8 cellular contexts compared by ENCODE assay signal in genomic region chr3:30681276-30682211, GRCh38.
A peak's percentile ranks its signal among the peaks of the same experiment; 100 is the strongest.
DNase-seq lines count a peak whose midpoint lies in the region; ATAC-seq lines count a peak whose summit lies in the region.

No MANE protein-coding gene starts in this region.

- peaks cover 41% of the 10 kb centered on the region for H3F3A ChIP-seq in GM23248 (ENCODE audit: insufficient read depth)

- WGBS in GM23248 (ENCODE audit: low coverage in 1 of 2, low lambda C conversion rate in 2 of 2, missing lambda C conversion rate in 2 of 2), 2 experiments = 14 to 20% methylated on average over 16 of the region's 16 CpGs
- WGBS in right cardiac atrium = 36% methylated on average over 16 of the region's 16 CpGs

- in situ Hi-C loops in GM23248 (cut with MboI) = no loop called here

- H3K79me2 ChIP-seq in GM23248 (ENCODE audit: insufficient read depth) = peaks cover 85% of the 10 kb centered on the region

- H3K9ac ChIP-seq in GM23248 = peak overlapping the region; percentile 32

- peak overlapping the region; percentile 35 for H2AFZ ChIP-seq in GM23248

- H3K4me3 Mint-ChIP-seq in activated T-helper 17 cell treated with anti-CD3 and anti-CD28 coated beads, Interleukin-2, amount 50 U/mL, for 72 hours = peak overlapping the region; percentile 73

- H3K9me2 ChIP-seq in GM23248 (ENCODE audit: insufficient read depth) = no peaks in the 10 kb centered on the region

- 0 out of 2 replicates have a peak overlapping the region, but pooled peaks have one; percentile 33 for H3K4me3 ChIP-seq in GM23248
- H3K4me3 ChIP-seq in right cardiac atrium (ENCODE audit: low read length) = no peak overlapping the region
- no peak overlapping the region for H3K4me3 ChIP-seq in skin epidermis

- DNase-seq in GM23248 = peak; percentile 60
- DNase-seq in right cardiac atrium = peak; percentile 74 to 87 (median 84)
- no peak for DNase-seq in mesenteric fat pad (ENCODE audit: low spot score)
- DNase-seq in SK-N-DZ (ENCODE audit: low spot score) = no peak

- intact Hi-C loops in right cardiac atrium (cut with DNase I) = loop anchor here (10.0 kb wide), 4 partner anchors 67 to 177 kb away; partner anchors contain the start of gene TGFBR2 (in 1 of the 4)

- H3K27ac Mint-ChIP-seq in activated T-helper 17 cell treated with anti-CD3 and anti-CD28 coated beads, Interleukin-2, amount 50 U/mL, for 72 hours = peak overlapping the region; percentile 83

- no peaks in the 10 kb centered on the region for H3K9me3 ChIP-seq in GM23248 (ENCODE audit: low read depth)
- H3K9me3 ChIP-seq in right cardiac atrium (ENCODE audit: control insufficient read depth, low read length) = no peaks in the 10 kb centered on the region

- peaks cover 3% of the 10 kb centered on the region for H3K9me3 Mint-ChIP-seq in activated T-helper 17 cell treated with anti-CD3 and anti-CD28 coated beads, Interleukin-2, amount 50 U/mL, for 72 hours

- H3K4me1 Mint-ChIP-seq in activated T-helper 17 cell treated with anti-CD3 and anti-CD28 coated beads, Interleukin-2, amount 50 U/mL, for 72 hours = peaks cover 72% of the 10 kb centered on the region

- H3K27ac ChIP-seq in GM23248 (peak overlapping the region; percentile 51), right cardiac atrium (ENCODE audit: low read length) (peak overlapping the region; percentile 93), skin epidermis (peak overlapping the region in 18 of 21 experiments; percentile 6 to 76 (median 62))

- H3K36me3 Mint-ChIP-seq in activated T-helper 17 cell treated with anti-CD3 and anti-CD28 coated beads, Interleukin-2, amount 50 U/mL, for 72 hours (ENCODE audit: low read depth) = peaks cover 99% of the 10 kb centered on the region

- peaks cover 34% of the 10 kb centered on the region for H3K4me1 ChIP-seq in GM23248 (ENCODE audit: insufficient read depth)
- peaks cover 33% of the 10 kb centered on the region for H3K4me1 ChIP-seq in right cardiac atrium (ENCODE audit: control insufficient read depth, insufficient read depth, low read length)

- H4K20me1 ChIP-seq in GM23248 (ENCODE audit: insufficient read depth) = no peaks in the 10 kb centered on the region

- H3K27me3 Mint-ChIP-seq in activated T-helper 17 cell treated with anti-CD3 and anti-CD28 coated beads, Interleukin-2, amount 50 U/mL, for 72 hours = no peaks in the 10 kb centered on the region

- peak overlapping the region; percentile 63 for H3K4me2 ChIP-seq in GM23248 (ENCODE audit: unreplicated experiment)

- ATAC-seq in activated T-helper 17 cell treated with anti-CD3 and anti-CD28 coated beads, Interleukin-2, amount 50 U/mL, for 72 hours (replicated peaks) = peak; percentile 15
- peak; percentile 80 to 93 for ATAC-seq in right cardiac atrium
- no peak for ATAC-seq in GM18870 (IDR thresholded peaks at IDR 0.05; ENCODE audit: unreplicated experiment)
- ATAC-seq in GM18498 (IDR thresholded peaks at IDR 0.05; ENCODE audit: unreplicated experiment) = no peak

- H3K36me3 ChIP-seq in GM23248 (ENCODE audit: low read depth) = peaks cover 53% of the 10 kb centered on the region

- no peaks in the 10 kb centered on the region for H3K27me3 ChIP-seq in GM23248 (replicated peaks; ENCODE audit: insufficient read depth)
- no peaks in the 10 kb centered on the region for H3K27me3 ChIP-seq in right cardiac atrium (ENCODE audit: control insufficient read depth, insufficient read depth)

Comparison
In these comparisons a context has a peak if more than half of its experiments do, and no peak if none do; other contexts are left out.
1. DNase-seq: peak in GM23248 (single experiment) and right cardiac atrium (3 of 3); none in mesenteric fat pad (single experiment) and SK-N-DZ (single experiment).
2. ATAC-seq: peak in activated T-helper 17 cell treated with anti-CD3 and anti-CD28 coated beads, Interleukin-2, amount 50 U/mL, for 72 hours (single experiment) and right cardiac atrium (2 of 2); none in GM18870 (single experiment) and GM18498 (single experiment).
3. Peak in every context shown above with its lines, with median percentiles within 50 percentile points of each other: H3K27ac ChIP-seq.